ENCODE assay signal across 1 cellular context in genomic region chr4:177441061-177441802, GRCh38.
TF ChIP-seq lines count a peak whose summit lies in the region.

No MANE protein-coding gene starts in this region.

TF ChIP-seq in K562, 482 proteins besides CTCF, POLR2A, EP300 and RAD21 (continued from another document):
- TF ChIP-seq IRF9 (tag; IDR thresholded peaks at IDR 0.05) (0 out of 2 replicates have a peak, but pooled peaks have one; percentile 10), BRD9 (IDR thresholded peaks at IDR 0.05; ENCODE audit: low read depth, partially characterized antibody) (peak; percentile 28), ATF6 (CRISPR knock-in tag; IDR thresholded peaks at IDR 0.05) (0 out of 2 replicates have a peak, but pooled peaks have one; percentile 19), KLF1 (tag; IDR thresholded peaks at IDR 0.05) (no peak), POLR2H (tag; IDR thresholded peaks at IDR 0.05; ENCODE audit: low read depth) (no peak), GTF3C2 (IDR thresholded peaks at IDR 0.05; ENCODE audit: borderline replicate concordance, extremely low read depth, insufficient read length) (no peak), ZNF79 (CRISPR knock-in tag; IDR thresholded peaks at IDR 0.05; ENCODE audit: low read depth) (no peak), C11orf30 (IDR thresholded peaks at IDR 0.05; ENCODE audit: low read depth) (no peak)
TF ChIP-seq in K562: peak in this region for 25.
